1 cellular context compared by ENCODE assay signal in the genomic region with DNA sequence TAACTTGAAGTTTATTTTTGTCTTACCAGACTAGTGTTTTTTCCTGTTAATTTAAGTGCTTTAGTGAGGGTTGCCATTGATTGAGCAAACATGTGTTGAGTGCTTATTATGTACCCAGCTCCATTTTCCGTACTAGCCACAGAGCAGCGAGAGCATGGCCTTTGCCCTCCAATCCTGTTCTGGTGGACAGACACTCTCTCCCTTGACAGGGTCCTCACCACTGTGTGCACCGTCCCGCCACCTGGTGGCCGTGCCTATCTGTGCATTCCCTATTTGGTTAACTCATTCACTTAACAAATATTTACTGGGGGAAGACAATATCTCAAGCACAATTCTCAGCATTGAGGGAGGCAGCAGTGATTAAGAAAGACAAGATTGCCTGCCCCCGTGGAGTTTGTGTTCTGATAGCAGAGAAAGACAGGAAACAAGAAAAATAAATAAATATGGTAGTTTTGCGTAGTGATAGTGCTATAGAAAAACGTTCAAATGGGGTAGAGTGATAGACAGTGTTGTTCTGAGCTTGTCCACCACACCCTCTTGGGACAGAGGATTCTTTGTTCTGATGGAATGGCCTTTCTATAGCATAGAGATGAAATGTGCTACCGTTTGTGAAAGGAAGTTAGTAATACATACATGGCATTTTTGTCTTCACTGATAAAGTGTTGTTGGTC.
TF ChIP-seq lines count a peak whose summit lies in the region.

No MANE protein-coding gene starts in this region.

TF ChIP-seq in HepG2, 621 proteins besides CTCF, POLR2A, EP300 and RAD21 (continued from another document and continues in another):
- peak; percentile 40; the same call in 1 of the 2 replicates for TF ChIP-seq ZNF792 (CRISPR knock-in tag; IDR thresholded peaks at IDR 0.05)
- TF ChIP-seq, protein P1, sequence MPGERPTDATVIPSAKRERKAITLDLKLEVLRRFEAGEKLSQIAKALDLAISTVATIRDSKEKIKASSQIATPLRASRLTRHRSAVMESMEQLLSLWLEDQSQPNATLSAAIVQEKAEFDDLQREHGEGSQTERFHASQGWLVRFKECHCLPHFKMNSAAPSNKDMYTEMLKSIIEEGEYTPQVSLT (CRISPR knock-in tag; IDR thresholded peaks at IDR 0.05; ENCODE audit: borderline replicate concordance, low read depth) = no peak
- TF ChIP-seq NAIF1 (CRISPR knock-in tag; IDR thresholded peaks at IDR 0.05; ENCODE audit: borderline replicate concordance) = no peak
- no peak for TF ChIP-seq ZNF235 (CRISPR knock-in tag; IDR thresholded peaks at IDR 0.05; ENCODE audit: borderline replicate concordance)
- no peak for TF ChIP-seq ZNF451 (CRISPR knock-in tag; IDR thresholded peaks at IDR 0.05)
- no peak for TF ChIP-seq HNRNPK (IDR thresholded peaks at IDR 0.05; ENCODE audit: low read depth, low read length, poor library complexity, severe bottlenecking)
- TF ChIP-seq NKX3-1 (CRISPR knock-in tag; IDR thresholded peaks at IDR 0.05) = no peak
- TF ChIP-seq GATAD2A (CRISPR knock-in tag; IDR thresholded peaks at IDR 0.05) = peak; percentile 61
- TF ChIP-seq ZFP36L1 (CRISPR knock-in tag; IDR thresholded peaks at IDR 0.05) = no peak
- TF ChIP-seq ZNF232 (CRISPR knock-in tag; IDR thresholded peaks at IDR 0.05; ENCODE audit: borderline replicate concordance) = no peak
- TF ChIP-seq, protein P2, sequence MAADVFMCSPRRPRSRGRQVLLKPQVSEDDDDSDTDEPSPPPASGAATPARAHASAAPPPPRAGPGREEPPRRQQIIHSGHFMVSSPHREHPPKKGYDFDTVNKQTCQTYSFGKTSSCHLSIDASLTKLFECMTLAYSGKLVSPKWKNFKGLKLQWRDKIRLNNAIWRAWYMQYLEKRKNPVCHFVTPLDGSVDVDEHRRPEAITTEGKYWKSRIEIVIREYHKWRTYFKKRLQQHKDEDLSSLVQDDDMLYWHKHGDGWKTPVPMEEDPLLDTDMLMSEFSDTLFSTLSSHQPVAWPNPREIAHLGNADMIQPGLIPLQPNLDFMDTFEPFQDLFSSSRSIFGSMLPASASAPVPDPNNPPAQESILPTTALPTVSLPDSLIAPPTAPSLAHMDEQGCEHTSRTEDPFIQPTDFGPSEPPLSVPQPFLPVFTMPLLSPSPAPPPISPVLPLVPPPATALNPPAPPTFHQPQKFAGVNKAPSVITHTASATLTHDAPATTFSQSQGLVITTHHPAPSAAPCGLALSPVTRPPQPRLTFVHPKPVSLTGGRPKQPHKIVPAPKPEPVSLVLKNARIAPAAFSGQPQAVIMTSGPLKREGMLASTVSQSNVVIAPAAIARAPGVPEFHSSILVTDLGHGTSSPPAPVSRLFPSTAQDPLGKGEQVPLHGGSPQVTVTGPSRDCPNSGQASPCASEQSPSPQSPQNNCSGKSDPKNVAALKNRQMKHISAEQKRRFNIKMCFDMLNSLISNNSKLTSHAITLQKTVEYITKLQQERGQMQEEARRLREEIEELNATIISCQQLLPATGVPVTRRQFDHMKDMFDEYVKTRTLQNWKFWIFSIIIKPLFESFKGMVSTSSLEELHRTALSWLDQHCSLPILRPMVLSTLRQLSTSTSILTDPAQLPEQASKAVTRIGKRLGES (CRISPR knock-in tag; IDR thresholded peaks at IDR 0.05; ENCODE audit: borderline replicate concordance) = no peak
- TF ChIP-seq, protein P3, sequence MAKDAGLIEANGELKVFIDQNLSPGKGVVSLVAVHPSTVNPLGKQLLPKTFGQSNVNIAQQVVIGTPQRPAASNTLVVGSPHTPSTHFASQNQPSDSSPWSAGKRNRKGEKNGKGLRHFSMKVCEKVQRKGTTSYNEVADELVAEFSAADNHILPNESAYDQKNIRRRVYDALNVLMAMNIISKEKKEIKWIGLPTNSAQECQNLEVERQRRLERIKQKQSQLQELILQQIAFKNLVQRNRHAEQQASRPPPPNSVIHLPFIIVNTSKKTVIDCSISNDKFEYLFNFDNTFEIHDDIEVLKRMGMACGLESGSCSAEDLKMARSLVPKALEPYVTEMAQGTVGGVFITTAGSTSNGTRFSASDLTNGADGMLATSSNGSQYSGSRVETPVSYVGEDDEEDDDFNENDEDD (CRISPR knock-in tag; IDR thresholded peaks at IDR 0.05; ENCODE audit: borderline replicate concordance) = no peak
- no peak for TF ChIP-seq SOX5 (CRISPR knock-in tag; IDR thresholded peaks at IDR 0.05; ENCODE audit: borderline replicate concordance)
- no peak for TF ChIP-seq ZNF841 (CRISPR knock-in tag; IDR thresholded peaks at IDR 0.05; ENCODE audit: borderline replicate concordance)
- no peak for TF ChIP-seq CHD4 (IDR thresholded peaks at IDR 0.05; ENCODE audit: borderline replicate concordance, low read length)
- TF ChIP-seq ZNF101 (CRISPR knock-in tag; IDR thresholded peaks at IDR 0.05; ENCODE audit: borderline replicate concordance, low read depth) = no peak
- TF ChIP-seq ZNF33B (CRISPR knock-in tag; IDR thresholded peaks at IDR 0.05) = no peak
- TF ChIP-seq ZNF883 (CRISPR knock-in tag; IDR thresholded peaks at IDR 0.05; ENCODE audit: not compliant biosample characterization) = no peak
- TF ChIP-seq, protein P4, sequence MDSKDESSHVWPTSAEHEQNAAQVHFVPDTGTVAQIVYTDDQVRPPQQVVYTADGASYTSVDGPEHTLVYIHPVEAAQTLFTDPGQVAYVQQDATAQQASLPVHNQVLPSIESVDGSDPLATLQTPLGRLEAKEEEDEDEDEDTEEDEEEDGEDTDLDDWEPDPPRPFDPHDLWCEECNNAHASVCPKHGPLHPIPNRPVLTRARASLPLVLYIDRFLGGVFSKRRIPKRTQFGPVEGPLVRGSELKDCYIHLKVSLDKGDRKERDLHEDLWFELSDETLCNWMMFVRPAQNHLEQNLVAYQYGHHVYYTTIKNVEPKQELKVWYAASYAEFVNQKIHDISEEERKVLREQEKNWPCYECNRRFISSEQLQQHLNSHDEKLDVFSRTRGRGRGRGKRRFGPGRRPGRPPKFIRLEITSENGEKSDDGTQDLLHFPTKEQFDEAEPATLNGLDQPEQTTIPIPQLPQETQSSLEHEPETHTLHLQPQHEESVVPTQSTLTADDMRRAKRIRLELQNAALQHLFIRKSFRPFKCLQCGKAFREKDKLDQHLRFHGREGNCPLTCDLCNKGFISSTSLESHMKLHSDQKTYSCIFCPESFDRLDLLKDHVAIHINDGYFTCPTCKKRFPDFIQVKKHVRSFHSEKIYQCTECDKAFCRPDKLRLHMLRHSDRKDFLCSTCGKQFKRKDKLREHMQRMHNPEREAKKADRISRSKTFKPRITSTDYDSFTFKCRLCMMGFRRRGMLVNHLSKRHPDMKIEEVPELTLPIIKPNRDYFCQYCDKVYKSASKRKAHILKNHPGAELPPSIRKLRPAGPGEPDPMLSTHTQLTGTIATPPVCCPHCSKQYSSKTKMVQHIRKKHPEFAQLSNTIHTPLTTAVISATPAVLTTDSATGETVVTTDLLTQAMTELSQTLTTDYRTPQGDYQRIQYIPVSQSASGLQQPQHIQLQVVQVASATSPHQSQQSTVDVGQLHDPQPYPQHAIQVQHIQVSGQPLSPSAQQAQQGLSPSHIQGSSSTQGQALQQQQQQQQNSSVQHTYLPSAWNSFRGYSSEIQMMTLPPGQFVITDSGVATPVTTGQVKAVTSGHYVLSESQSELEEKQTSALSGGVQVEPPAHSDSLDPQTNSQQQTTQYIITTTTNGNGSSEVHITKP (CRISPR knock-in tag; IDR thresholded peaks at IDR 0.05; ENCODE audit: low read depth) = 0 out of 2 replicates have a peak, but pooled peaks have one; percentile 33
- TF ChIP-seq, protein P5, sequence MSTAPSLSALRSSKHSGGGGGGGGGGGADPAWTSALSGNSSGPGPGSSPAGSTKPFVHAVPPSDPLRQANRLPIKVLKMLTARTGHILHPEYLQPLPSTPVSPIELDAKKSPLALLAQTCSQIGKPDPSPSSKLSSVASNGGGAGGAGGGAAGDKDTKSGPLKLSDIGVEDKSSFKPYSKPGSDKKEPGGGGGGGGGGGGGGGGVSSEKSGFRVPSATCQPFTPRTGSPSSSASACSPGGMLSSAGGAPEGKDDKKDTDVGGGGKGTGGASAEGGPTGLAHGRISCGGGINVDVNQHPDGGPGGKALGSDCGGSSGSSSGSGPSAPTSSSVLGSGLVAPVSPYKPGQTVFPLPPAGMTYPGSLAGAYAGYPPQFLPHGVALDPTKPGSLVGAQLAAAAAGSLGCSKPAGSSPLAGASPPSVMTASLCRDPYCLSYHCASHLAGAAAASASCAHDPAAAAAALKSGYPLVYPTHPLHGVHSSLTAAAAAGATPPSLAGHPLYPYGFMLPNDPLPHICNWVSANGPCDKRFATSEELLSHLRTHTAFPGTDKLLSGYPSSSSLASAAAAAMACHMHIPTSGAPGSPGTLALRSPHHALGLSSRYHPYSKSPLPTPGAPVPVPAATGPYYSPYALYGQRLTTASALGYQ (CRISPR knock-in tag; IDR thresholded peaks at IDR 0.05) = no peak
- TF ChIP-seq DR1 (CRISPR knock-in tag; IDR thresholded peaks at IDR 0.05) = no peak
- peak; percentile 73 for TF ChIP-seq RXRB (CRISPR knock-in tag; IDR thresholded peaks at IDR 0.05; ENCODE audit: borderline replicate concordance)
- no peak for TF ChIP-seq FOSL1 (CRISPR knock-in tag; IDR thresholded peaks at IDR 0.05; ENCODE audit: borderline replicate concordance)
- no peak for TF ChIP-seq BORCS8-MEF2B (CRISPR knock-in tag; IDR thresholded peaks at IDR 0.05)
- no peak for TF ChIP-seq ZNF484 (CRISPR knock-in tag; IDR thresholded peaks at IDR 0.05; ENCODE audit: borderline replicate concordance, low read depth)
- TF ChIP-seq SP4 (CRISPR knock-in tag; IDR thresholded peaks at IDR 0.05) = no peak
- TF ChIP-seq, protein P6, sequence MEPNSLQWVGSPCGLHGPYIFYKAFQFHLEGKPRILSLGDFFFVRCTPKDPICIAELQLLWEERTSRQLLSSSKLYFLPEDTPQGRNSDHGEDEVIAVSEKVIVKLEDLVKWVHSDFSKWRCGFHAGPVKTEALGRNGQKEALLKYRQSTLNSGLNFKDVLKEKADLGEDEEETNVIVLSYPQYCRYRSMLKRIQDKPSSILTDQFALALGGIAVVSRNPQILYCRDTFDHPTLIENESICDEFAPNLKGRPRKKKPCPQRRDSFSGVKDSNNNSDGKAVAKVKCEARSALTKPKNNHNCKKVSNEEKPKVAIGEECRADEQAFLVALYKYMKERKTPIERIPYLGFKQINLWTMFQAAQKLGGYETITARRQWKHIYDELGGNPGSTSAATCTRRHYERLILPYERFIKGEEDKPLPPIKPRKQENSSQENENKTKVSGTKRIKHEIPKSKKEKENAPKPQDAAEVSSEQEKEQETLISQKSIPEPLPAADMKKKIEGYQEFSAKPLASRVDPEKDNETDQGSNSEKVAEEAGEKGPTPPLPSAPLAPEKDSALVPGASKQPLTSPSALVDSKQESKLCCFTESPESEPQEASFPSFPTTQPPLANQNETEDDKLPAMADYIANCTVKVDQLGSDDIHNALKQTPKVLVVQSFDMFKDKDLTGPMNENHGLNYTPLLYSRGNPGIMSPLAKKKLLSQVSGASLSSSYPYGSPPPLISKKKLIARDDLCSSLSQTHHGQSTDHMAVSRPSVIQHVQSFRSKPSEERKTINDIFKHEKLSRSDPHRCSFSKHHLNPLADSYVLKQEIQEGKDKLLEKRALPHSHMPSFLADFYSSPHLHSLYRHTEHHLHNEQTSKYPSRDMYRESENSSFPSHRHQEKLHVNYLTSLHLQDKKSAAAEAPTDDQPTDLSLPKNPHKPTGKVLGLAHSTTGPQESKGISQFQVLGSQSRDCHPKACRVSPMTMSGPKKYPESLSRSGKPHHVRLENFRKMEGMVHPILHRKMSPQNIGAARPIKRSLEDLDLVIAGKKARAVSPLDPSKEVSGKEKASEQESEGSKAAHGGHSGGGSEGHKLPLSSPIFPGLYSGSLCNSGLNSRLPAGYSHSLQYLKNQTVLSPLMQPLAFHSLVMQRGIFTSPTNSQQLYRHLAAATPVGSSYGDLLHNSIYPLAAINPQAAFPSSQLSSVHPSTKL (CRISPR knock-in tag; IDR thresholded peaks at IDR 0.05) = peak; percentile 46; the same call in 1 of the 2 replicates
- TF ChIP-seq KLF11 (CRISPR knock-in tag; IDR thresholded peaks at IDR 0.05) = no peak
- TF ChIP-seq THYN1 (CRISPR knock-in tag; IDR thresholded peaks at IDR 0.05; ENCODE audit: borderline replicate concordance, low read depth) = no peak
- TF ChIP-seq ZNF329 (CRISPR knock-in tag; IDR thresholded peaks at IDR 0.05; ENCODE audit: low read depth) = no peak
- no peak for TF ChIP-seq MTF1 (CRISPR knock-in tag; IDR thresholded peaks at IDR 0.05)
- no peak for TF ChIP-seq ZNF781 (CRISPR knock-in tag; IDR thresholded peaks at IDR 0.05; ENCODE audit: borderline replicate concordance, not compliant biosample characterization)
- no peak for TF ChIP-seq ZNF629 (CRISPR knock-in tag; conservative IDR thresholded peaks at IDR 0.05)
- TF ChIP-seq NFE2 (CRISPR knock-in tag; IDR thresholded peaks at IDR 0.05) = no peak
- TF ChIP-seq, protein P7, sequence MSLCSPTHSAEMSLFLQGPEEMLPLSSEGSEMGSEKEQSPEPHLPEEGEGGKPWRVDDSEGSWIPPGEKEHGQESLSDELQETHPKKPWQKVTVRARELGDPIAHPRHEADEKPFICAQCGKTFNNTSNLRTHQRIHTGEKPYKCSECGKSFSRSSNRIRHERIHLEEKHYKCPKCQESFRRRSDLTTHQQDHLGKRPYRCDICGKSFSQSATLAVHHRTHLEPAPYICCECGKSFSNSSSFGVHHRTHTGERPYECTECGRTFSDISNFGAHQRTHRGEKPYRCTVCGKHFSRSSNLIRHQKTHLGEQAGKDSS (CRISPR knock-in tag; IDR thresholded peaks at IDR 0.05; ENCODE audit: borderline replicate concordance, low read depth) = no peak
- TF ChIP-seq, protein P8, sequence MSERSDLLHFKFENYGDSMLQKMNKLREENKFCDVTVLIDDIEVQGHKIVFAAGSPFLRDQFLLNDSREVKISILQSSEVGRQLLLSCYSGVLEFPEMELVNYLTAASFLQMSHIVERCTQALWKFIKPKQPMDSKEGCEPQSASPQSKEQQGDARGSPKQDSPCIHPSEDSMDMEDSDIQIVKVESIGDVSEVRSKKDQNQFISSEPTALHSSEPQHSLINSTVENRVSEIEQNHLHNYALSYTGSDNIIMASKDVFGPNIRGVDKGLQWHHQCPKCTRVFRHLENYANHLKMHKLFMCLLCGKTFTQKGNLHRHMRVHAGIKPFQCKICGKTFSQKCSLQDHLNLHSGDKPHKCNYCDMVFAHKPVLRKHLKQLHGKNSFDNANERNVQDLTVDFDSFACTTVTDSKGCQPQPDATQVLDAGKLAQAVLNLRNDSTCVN (CRISPR knock-in tag; IDR thresholded peaks at IDR 0.05; ENCODE audit: borderline replicate concordance) = no peak
- no peak for TF ChIP-seq ZNF20 (CRISPR knock-in tag; IDR thresholded peaks at IDR 0.05)
- no peak for TF ChIP-seq SIN3A (IDR thresholded peaks at IDR 0.05; ENCODE audit: borderline replicate concordance, low read depth, low read length)
- TF ChIP-seq, protein P9, sequence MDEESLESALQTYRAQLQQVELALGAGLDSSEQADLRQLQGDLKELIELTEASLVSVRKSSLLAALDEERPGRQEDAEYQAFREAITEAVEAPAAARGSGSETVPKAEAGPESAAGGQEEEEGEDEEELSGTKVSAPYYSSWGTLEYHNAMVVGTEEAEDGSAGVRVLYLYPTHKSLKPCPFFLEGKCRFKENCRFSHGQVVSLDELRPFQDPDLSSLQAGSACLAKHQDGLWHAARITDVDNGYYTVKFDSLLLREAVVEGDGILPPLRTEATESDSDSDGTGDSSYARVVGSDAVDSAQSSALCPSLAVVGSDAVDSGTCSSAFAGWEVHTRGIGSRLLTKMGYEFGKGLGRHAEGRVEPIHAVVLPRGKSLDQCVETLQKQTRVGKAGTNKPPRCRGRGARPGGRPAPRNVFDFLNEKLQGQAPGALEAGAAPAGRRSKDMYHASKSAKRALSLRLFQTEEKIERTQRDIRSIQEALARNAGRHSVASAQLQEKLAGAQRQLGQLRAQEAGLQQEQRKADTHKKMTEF (CRISPR knock-in tag; IDR thresholded peaks at IDR 0.05) = 0 out of 2 replicates have a peak, but pooled peaks have one; percentile 36
- no peak for TF ChIP-seq NFE2L1 (CRISPR knock-in tag; IDR thresholded peaks at IDR 0.05; ENCODE audit: borderline replicate concordance)
